ENCODE assay signal across 8 cellular contexts in genomic region chr10:98361131-98361633, GRCh38. TPM values are rescaled to one million over a fixed set of nuclear protein-coding genes. Genes with fewer than 3 reads are reported as not detected.
DNase-seq lines count a peak whose midpoint lies in the region; ATAC-seq and TF ChIP-seq lines count a peak whose summit lies in the region.

No MANE protein-coding gene starts in this region.

- peak overlapping the region; percentile 24 for H2AFZ ChIP-seq in neuron (ENCODE audit: low read depth, low read length)

- peaks cover 3% of the 10 kb centered on the region for H3K27me3 ChIP-seq in neuron (ENCODE audit: insufficient read depth, low read length)

- no peak overlapping the region for H3K4me3 ChIP-seq in neuron (ENCODE audit: low read length)

- DNase-seq in AG08395 (ENCODE audit: low spot score) (peak; percentile 98), T1000 (lab: John Stamatoyannopoulos, UW) (peak; percentile 90), erythroblast (lab: John Stamatoyannopoulos, UW) (peak; percentile 86 to 96), HT-29 (ENCODE audit: low spot score) (no peak)

- no peaks in the 10 kb centered on the region for H3K36me3 ChIP-seq in neuron (ENCODE audit: insufficient read depth, low read length)

- no peaks in the 10 kb centered on the region for H3K9me3 ChIP-seq in neuron (ENCODE audit: low read length)

- H3K4me1 ChIP-seq in neuron (ENCODE audit: insufficient read depth, low read length): no peaks in the 10 kb centered on the region

- peak; percentile 35 for TF ChIP-seq POLR2A in erythroblast (IDR thresholded peaks at IDR 0.05; ENCODE audit: low read length)

- ATAC-seq in GM18870 (IDR thresholded peaks at IDR 0.05; ENCODE audit: unreplicated experiment): peak; percentile 98
- peak; percentile 95 for ATAC-seq in HG03095 (IDR thresholded peaks at IDR 0.05; ENCODE audit: unreplicated experiment)
- no peak for ATAC-seq in GM21367 (IDR thresholded peaks at IDR 0.05; ENCODE audit: unreplicated experiment)

RNA-seq across cellular contexts. Expression of gene PYROXD2, which starts 53.8 kb away (rescaled TPM):
- total RNA-seq in HT-29 (2014; rRNA removed; shearing (Covaris generic)): 10.8 and 20.9 TPM in 2 replicates
